In genomic region chr1:81695741-81696140, GRCh38 we compare ENCODE assay signal across 14 cellular contexts.
DNase-seq lines count a peak whose midpoint lies in the region; ATAC-seq and TF ChIP-seq lines count a peak whose summit lies in the region.
"Had no signal": no experiment of that assay in that cellular context is flagged by ENCODE, and none has a peak within 500 bp of the region (broad histone marks: within the 10 kb centered on the region; RNA-seq: fewer than 3 reads in every experiment).

No MANE protein-coding gene starts in this region.

- DNase-seq in HT-29 (ENCODE audit: low spot score) (peak; percentile 12), cardiac fibroblast (ENCODE audit: low read depth in 2 of 2) (peak; percentile 84 to 96), left lung (no peak), GM13977 (ENCODE audit: low spot score) (no peak), dorsolateral prefrontal cortex (no peak), T-helper 2 cell (no peak)
- DNase-seq: amniotic stem cell, naive B cell, NCI-H2029, spleen, T-helper 9 cell had no signal

- H3K4me1 ChIP-seq in ACC112 (ENCODE audit: control insufficient read depth, insufficient read depth, low read length, unreplicated experiment) (peaks cover 50% of the 10 kb centered on the region), left lung (no peaks in the 10 kb centered on the region)
- H3K4me1 ChIP-seq: BLaER1, spleen had no signal

- no peaks in the 10 kb centered on the region for H3K36me3 Mint-ChIP-seq in activated T-helper 17 cell treated with anti-CD3 and anti-CD28 coated beads, Interleukin-2, amount 50 U/mL, for 72 hours (ENCODE audit: low read depth)
- H3K36me3 Mint-ChIP-seq: naive B cell had no signal

- no peak overlapping the region for H3K4me3 Mint-ChIP-seq in activated T-helper 17 cell treated with anti-CD3 and anti-CD28 coated beads, Interleukin-2, amount 50 U/mL, for 72 hours
- H3K4me3 Mint-ChIP-seq: naive B cell had no signal

- H3K9me3 Mint-ChIP-seq in activated T-helper 17 cell treated with anti-CD3 and anti-CD28 coated beads, Interleukin-2, amount 50 U/mL, for 72 hours, result peaks cover 7% of the 10 kb centered on the region

- no peaks in the 10 kb centered on the region for H3K4me1 Mint-ChIP-seq in activated T-helper 17 cell treated with anti-CD3 and anti-CD28 coated beads, Interleukin-2, amount 50 U/mL, for 72 hours
- H3K4me1 Mint-ChIP-seq: naive B cell had no signal

- no peaks in the 10 kb centered on the region for H3K27me3 Mint-ChIP-seq in activated T-helper 17 cell treated with anti-CD3 and anti-CD28 coated beads, Interleukin-2, amount 50 U/mL, for 72 hours
- H3K27me3 Mint-ChIP-seq: naive B cell had no signal

- no peak overlapping the region for H2AFZ ChIP-seq in ACC112 (ENCODE audit: low read length, unreplicated experiment)

- H3K36me3 ChIP-seq in ACC112 (ENCODE audit: insufficient read depth, low read length), result no peaks in the 10 kb centered on the region
- no peaks in the 10 kb centered on the region for H3K36me3 ChIP-seq in left lung
- H3K36me3 ChIP-seq: BLaER1, spleen had no signal

- intact Hi-C loops in left lung (cut with DNase I) (no loop called here), dorsolateral prefrontal cortex (cut with DNase I) (no loop called here)

- TF ChIP-seq CTCF in cardiac fibroblast (IDR thresholded peaks at IDR 0.05; ENCODE audit: low read depth, low read length) (no peak), left lung (IDR thresholded peaks at IDR 0.05) (no peak), GM13977 (IDR thresholded peaks at IDR 0.05; ENCODE audit: extremely low read depth, insufficient read depth, missing control alignments) (no peak), dorsolateral prefrontal cortex (IDR thresholded peaks at IDR 0.05 in 54 of 56, conservative IDR thresholded peaks at IDR 0.05 in 2 of 56; ENCODE audit: low read depth in 1 of 56, partially characterized antibody in 56 of 56) (no peak)

- H3K79me2 ChIP-seq in ACC112 (ENCODE audit: control insufficient read depth, insufficient read depth, low read length, unreplicated experiment), result no peaks in the 10 kb centered on the region

- peak overlapping the region; percentile 12; the same call in 1 of the 2 replicates for H3K27ac ChIP-seq in ACC112 (ENCODE audit: low read depth, low read length)
- no peak overlapping the region for H3K27ac ChIP-seq in left lung
- no peak overlapping the region for H3K27ac ChIP-seq in dorsolateral prefrontal cortex
- H3K27ac ChIP-seq: BLaER1, spleen had no signal

- H3K27me3 ChIP-seq in ACC112 (ENCODE audit: insufficient read depth, low read length) (no peaks in the 10 kb centered on the region), left lung (no peaks in the 10 kb centered on the region), dorsolateral prefrontal cortex (peaks cover 0 to 11% (median 0%) of the 10 kb centered on the region in 45 donors)
- H3K27me3 ChIP-seq: BLaER1, spleen had no signal

- no peaks in the 10 kb centered on the region for H3K9me3 ChIP-seq in left lung
- H3K9me3 ChIP-seq: BLaER1, spleen had no signal

- in situ Hi-C loops in GM13977 (cut with MboI; ENCODE audit: low pct_unique_long_range_greater_than_20kb, low sequenced_read_pairs, unreplicated experiment), result no loop called here

- H3K4me3 ChIP-seq in ACC112 (ENCODE audit: low read depth, low read length) (no peak overlapping the region), cardiac fibroblast (replicated peaks in 1 of 2; ENCODE audit: low read depth in 2 of 2, low read length in 2 of 2) (no peak overlapping the region), left lung (no peak overlapping the region), dorsolateral prefrontal cortex (no peak overlapping the region)
- H3K4me3 ChIP-seq: BLaER1, spleen had no signal

- peak; percentile 32 for ATAC-seq in left lung
- ATAC-seq in activated T-helper 17 cell treated with anti-CD3 and anti-CD28 coated beads, Interleukin-2, amount 50 U/mL, for 72 hours (replicated peaks), result no peak

- H3K27ac Mint-ChIP-seq in activated T-helper 17 cell treated with anti-CD3 and anti-CD28 coated beads, Interleukin-2, amount 50 U/mL, for 72 hours, result no peak overlapping the region
- H3K27ac Mint-ChIP-seq: naive B cell had no signal

Comparison
In these comparisons a context has a peak if more than half of its experiments do, and no peak if none do; other contexts are left out.
1. DNase-seq: peak in HT-29 (single experiment) and cardiac fibroblast (2 of 2); none in left lung (0 of 2), GM13977 (single experiment), dorsolateral prefrontal cortex (0 of 10) and T-helper 2 cell (0 of 5).